ENCODE assay signal across 23 cellular contexts in the genomic region with DNA sequence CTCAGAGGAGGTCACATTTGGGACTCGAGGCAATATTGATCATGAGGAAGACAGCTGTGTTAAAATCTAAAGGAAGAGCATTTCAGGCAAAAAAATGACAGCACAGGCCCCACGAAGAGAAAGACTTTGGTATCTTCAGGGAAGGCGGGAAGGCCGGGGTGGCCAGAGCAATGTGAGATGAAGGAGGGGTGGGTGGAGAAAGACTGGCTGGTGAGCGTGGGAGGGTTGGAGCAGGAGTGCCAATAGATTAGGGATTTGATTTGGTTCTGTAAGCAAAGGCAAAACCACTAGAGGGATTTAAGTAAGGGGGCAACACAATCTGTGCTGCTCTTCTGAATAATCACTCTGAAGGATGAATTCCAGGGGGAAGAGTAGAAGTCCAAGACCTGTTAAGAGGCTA. TPM values are rescaled to one million over a fixed set of nuclear protein-coding genes. Genes with fewer than 3 reads are reported as not detected.
DNase-seq lines count a peak whose midpoint lies in the region; ATAC-seq, FAIRE-seq and TF ChIP-seq lines count a peak whose summit lies in the region.
"Had no signal": no experiment of that assay in that cellular context is flagged by ENCODE, and none has a peak within 500 bp of the region (broad histone marks: within the 10 kb centered on the region; RNA-seq: fewer than 3 reads in every experiment).

No MANE protein-coding gene starts in this region.

- H3K4me3 Mint-ChIP-seq in nephron progenitor cell: no peak overlapping the region
- H3K4me3 Mint-ChIP-seq: B cell; CD4-positive, alpha-beta T cell; CD8-positive, alpha-beta T cell had no signal

- FAIRE-seq in K562 (lab: Jason Lieb, UNC) (no peak), kidney (lab: Jason Lieb, UNC) (no peak)
- FAIRE-seq: A549, G401.6, GM12891, GM19239 had no signal

- peaks cover 2 to 18% of the 10 kb centered on the region in 2 experiments; a peak in 3 of 5 replicates for H3K27me3 ChIP-seq in K562 (ENCODE audit: control insufficient read depth in 2 of 2, insufficient read depth in 2 of 2, low read length in 2 of 2)
- H3K27me3 ChIP-seq: BLaER1 treated with 17β-estradiol and CSF1 and Interleukin-3, amounts not matched to agents 10 nM and 100 nM had no signal

- no peak overlapping the region for H2AFZ ChIP-seq in K562 (ENCODE audit: low read depth, low read length)

- no peaks in the 10 kb centered on the region for H3K79me2 ChIP-seq in K562 (ENCODE audit: control insufficient read depth, insufficient read depth, low read length)

- no TSS peak for BruUV-seq in K562 (replicated peaks; lab: Mats Ljungman, UMichigan)

- TF ChIP-seq POLR2A in K562 (conservative IDR thresholded peaks at IDR 0.05): no peak

- no peaks in the 10 kb centered on the region for H3K36me3 ChIP-seq in HEK293 (ENCODE audit: control insufficient read depth in 2 of 2, insufficient read depth in 1 of 2, low read length in 2 of 2)
- H3K36me3 ChIP-seq in K562 (ENCODE audit: control insufficient read depth, insufficient read depth, low read length): no peaks in the 10 kb centered on the region
- no peaks in the 10 kb centered on the region for H3K36me3 ChIP-seq in kidney (ENCODE audit: control insufficient read depth in 1 of 2, insufficient read depth in 2 of 2, low read length in 2 of 2)
- H3K36me3 ChIP-seq: BLaER1 treated with 17β-estradiol and CSF1 and Interleukin-3, amounts not matched to agents 10 nM and 100 nM had no signal

- H3K27ac ChIP-seq in HEK293 (ENCODE audit: extremely low read depth, low read depth, low read length) (no peak overlapping the region), K562 (ENCODE audit: extremely low read depth, low read depth, low read length) (no peak overlapping the region), kidney (ENCODE audit: low read depth in 2 of 2, low read length in 2 of 2) (no peak overlapping the region)
- H3K27ac ChIP-seq: 22Rv1; A549; BLaER1 treated with 17β-estradiol and CSF1 and Interleukin-3, amounts not matched to agents 10 nM and 100 nM; C4-2B had no signal

- H3K36me3 Mint-ChIP-seq in nephron progenitor cell (ENCODE audit: low read depth): no peaks in the 10 kb centered on the region
- H3K36me3 Mint-ChIP-seq: CD8-positive, alpha-beta T cell had no signal

- H4K20me1 ChIP-seq in K562 (replicated peaks; ENCODE audit: control insufficient read depth, insufficient read depth, low read length): no peaks in the 10 kb centered on the region
- H4K20me1 ChIP-seq: BLaER1 treated with 17β-estradiol and CSF1 and Interleukin-3, amounts not matched to agents 10 nM and 100 nM had no signal

- H3K4me3 ChIP-seq in HEK293 (ENCODE audit: low read depth, low read length) (no peak overlapping the region), K562 (no peak overlapping the region), kidney (ENCODE audit: low read length in 2 of 2) (no peak overlapping the region)
- H3K4me3 ChIP-seq: A549; BLaER1 treated with 17β-estradiol and CSF1 and Interleukin-3, amounts not matched to agents 10 nM and 100 nM had no signal

- no peak for TF ChIP-seq EP300 in K562 (IDR thresholded peaks at IDR 0.05; ENCODE audit: low read length)

- H3K27me3 Mint-ChIP-seq in nephron progenitor cell (ENCODE audit: low read depth, poor library complexity): peaks cover 4% of the 10 kb centered on the region

- no peak overlapping the region for H3K4me2 ChIP-seq in K562 (ENCODE audit: insufficient read depth, low read length)
- H3K4me2 ChIP-seq: A549; BLaER1 treated with 17β-estradiol and CSF1 and Interleukin-3, amounts not matched to agents 10 nM and 100 nM had no signal

- no peaks in the 10 kb centered on the region for H3K9me1 ChIP-seq in K562 (ENCODE audit: control insufficient read depth, insufficient read depth, low read length)

- peak; percentile 56 for DNase-seq in NCI-H82 (lab: John Stamatoyannopoulos, UW)
- no peak for DNase-seq in NCI-H82 treated with DMSO at 0.1 percent for 48 hours (lab: John Stamatoyannopoulos, UW; ENCODE audit: unreplicated experiment)
- no peak for DNase-seq in K562 (ENCODE audit: extremely low read depth in 1 of 4, low spot score in 3 of 4)
- DNase-seq in nephron progenitor cell: no peak
- DNase-seq in kidney: no peak
- no peak for DNase-seq in NCI-H2081 treated with DMSO at 0.1 percent for 48 hours (lab: John Stamatoyannopoulos, UW)
- DNase-seq in activated CD4-positive, alpha-beta T cell treated with anti-CD3 and anti-CD28 coated beads for 4 hours: no peak
- DNase-seq: AML-193; Caco-2; Calu3; CD4-positive, alpha-beta T cell; CD8-positive, alpha-beta T cell; DMS79 treated with DMSO at 0.1 percent for 48 hours; GF-D8 had no signal

- no peak overlapping the region for H3K9ac ChIP-seq in K562 (ENCODE audit: insufficient read depth in 1 of 2, low read depth in 2 of 2, low read length in 2 of 2)
- no peak overlapping the region for H3K9ac ChIP-seq in kidney (ENCODE audit: low read length in 2 of 2)
- H3K9ac ChIP-seq: BLaER1 treated with 17β-estradiol and CSF1 and Interleukin-3, amounts not matched to agents 10 nM and 100 nM had no signal

- no peaks in the 10 kb centered on the region for H3K4me1 ChIP-seq in HEK293 (ENCODE audit: control insufficient read depth, insufficient read depth, low read length)
- no peaks in the 10 kb centered on the region for H3K4me1 ChIP-seq in K562 (replicated peaks in 1 of 2; ENCODE audit: control insufficient read depth in 2 of 2, insufficient read depth in 2 of 2, low read length in 2 of 2)
- no peaks in the 10 kb centered on the region for H3K4me1 ChIP-seq in kidney (ENCODE audit: control insufficient read depth in 1 of 2, insufficient read depth in 1 of 2, low read depth in 1 of 2, low read length in 2 of 2)
- H3K4me1 ChIP-seq: A549, Caco-2 had no signal

- no peak for TF ChIP-seq RAD21 in K562 (CRISPR knock-in tag; conservative IDR thresholded peaks at IDR 0.05 in 1 of 2, IDR thresholded peaks at IDR 0.05 in 1 of 2)

- H3K27ac Mint-ChIP-seq in nephron progenitor cell: peak overlapping the region; percentile 5
- H3K27ac Mint-ChIP-seq: B cell; CD4-positive, alpha-beta T cell; CD8-positive, alpha-beta T cell had no signal

- CTCF ChIA-PET in HEK293 (lab: Yijun Ruan, JAX) (interaction anchor here (0.6 to 3.5 kb wide), 15 partner anchors 19 to 403 kb away, joined by 3 to 17 read pairs (median 4); no protein-coding TSS in a partner anchor), K562 (lab: Yijun Ruan, JAX; ENCODE audit: low intra/inter-chr PET ratio) (interaction anchor here (1.4 kb wide), 1 partner anchor 149 kb away, joined by 3 read pairs; no protein-coding TSS in a partner anchor)

- peaks cover 22% of the 10 kb centered on the region for H3K4me1 Mint-ChIP-seq in nephron progenitor cell
- H3K4me1 Mint-ChIP-seq: B cell had no signal

- POLR2A ChIA-PET in HEK293 (lab: Yijun Ruan, JAX) (no interaction called here), K562 (lab: Yijun Ruan, JAX) (interaction anchor here (0.9 kb wide), 1 partner anchor 14 kb away, joined by 4 read pairs; no protein-coding TSS in a partner anchor)

- 0% methylated on average over 5 of the region's 5 CpGs for WGBS in K562 (ENCODE audit: insufficient coverage, low coverage, missing lambda C conversion rate)

- intact Hi-C loops in K562 (cut with micrococcal nuclease): no loop called here
- intact Hi-C loops in kidney (cut with DNase I): loop anchor here (10.0 kb wide), 1 partner anchor 131 kb away; no protein-coding TSS in a partner anchor

- TF ChIP-seq CTCF in HEK293 (tag by site-specific recombination; IDR thresholded peaks at IDR 0.05) (no peak), K562 (IDR thresholded peaks at IDR 0.05 in 2 of 3, conservative IDR thresholded peaks at IDR 0.05 in 1 of 3; ENCODE audit: insufficient read depth in 2 of 3, low read depth in 1 of 3, low read length in 3 of 3) (no peak), nephron progenitor cell (IDR thresholded peaks at IDR 0.05) (no peak), kidney (IDR thresholded peaks at IDR 0.05; ENCODE audit: borderline replicate concordance, extremely low read depth, insufficient read depth) (no peak)

- ATAC-seq in K562: no peak
- ATAC-seq: A549; CD8-positive, alpha-beta T cell had no signal

- in situ Hi-C loops in K562 (cut with MboI): loop anchor here (5.0 kb wide), 1 partner anchor 206 kb away; no protein-coding TSS in a partner anchor

- no peaks in the 10 kb centered on the region for H3K9me3 Mint-ChIP-seq in nephron progenitor cell
- H3K9me3 Mint-ChIP-seq: CD4-positive, alpha-beta T cell; CD8-positive, alpha-beta T cell had no signal

- H3K9me3 ChIP-seq in HEK293 (ENCODE audit: control insufficient read depth, insufficient read depth, low read depth, low read length) (no peaks in the 10 kb centered on the region), K562 (replicated peaks; ENCODE audit: control insufficient read depth, insufficient read depth, low read depth, low read length) (no peaks in the 10 kb centered on the region), kidney (ENCODE audit: control insufficient read depth in 1 of 2, low read length in 2 of 2) (no peaks in the 10 kb centered on the region)
- H3K9me3 ChIP-seq: A549; BLaER1 treated with 17β-estradiol and CSF1 and Interleukin-3, amounts not matched to agents 10 nM and 100 nM; Caco-2 had no signal

TF ChIP-seq in HEK293, 187 proteins besides CTCF, POLR2A, EP300 and RAD21 (continues in another document):
- TF ChIP-seq ZNF37A (tag by site-specific recombination; IDR thresholded peaks at IDR 0.05) (no peak), EGR2 (tag by site-specific recombination; IDR thresholded peaks at IDR 0.05; ENCODE audit: low read depth) (peak; percentile 56; the same call in 1 of the 2 replicates)

TF ChIP-seq in K562, 482 proteins besides CTCF, POLR2A, EP300 and RAD21 (continues in another document):
- TF ChIP-seq ZNF184 (CRISPR knock-in tag; IDR thresholded peaks at IDR 0.05) (no peak), NR4A1 (CRISPR knock-in tag; IDR thresholded peaks at IDR 0.05) (no peak), NR4A1 (tag; IDR thresholded peaks at IDR 0.05) (no peak)

RNA-seq across cellular contexts. Expression of a gene that starts 48.0 kb away (rescaled TPM):
- total RNA-seq in K562 (2011; cell fraction: chromatin; rRNA removed; ENCODE audit: low replicate concordance): 5.2 and 6.0 TPM in 2 replicates
- 3.3 TPM in 2 replicates for total RNA-seq in K562 (2011; cell fraction: nucleolus; rRNA removed)
- total RNA-seq in K562 (2011; cell fraction: nucleoplasm; rRNA removed): 3.4 and 4.0 TPM in 2 replicates
- total RNA-seq in K562 (2014; rRNA removed): 1.2 and 1.8 TPM in 2 replicates
- total RNA-seq in K562 (2014; rRNA removed; fragmentation: Illumina TruSeq; extraction: Trizol): 1.9 and 2.0 TPM in 2 replicates
- total RNA-seq in K562 (2015; rRNA removed; fragmentation: Illumina TruSeq; extraction: Trizol): 1.5 and 1.7 TPM in 2 replicates
- 8.4 and 8.9 TPM in 2 replicates for total RNA-seq in K562 (2021)
- 1.4 and 2.0 TPM in 2 replicates for polyA plus RNA-seq in K562 (2011; rRNA removed)
- 1.7 and 2.0 TPM in 2 replicates for polyA plus RNA-seq in K562 (2011; cell fraction: cytosol; rRNA removed)
- polyA plus RNA-seq in K562 (2011; cell fraction: nucleus; rRNA removed): 2.0 and 4.6 TPM in 2 replicates
- 4.2 and 4.9 TPM in 2 replicates for polyA plus RNA-seq in K562 (2012)
- 4.6 and 5.4 TPM in 2 replicates for polyA plus RNA-seq in K562 (2014; fragmentation: Illumina TruSeq; extraction: Trizol)
- polyA plus RNA-seq in K562 (2014; fragmentation: Nextera tagmentation; extraction: Ambion mirVana): under 1 TPM; 0.17 to 0.59 TPM
- 2.3 and 4.3 TPM in 2 replicates for polyA plus RNA-seq in K562 (2014; rRNA removed)
- polyA minus RNA-seq in K562 (2011; rRNA and poly(A)+ RNA removed): 1.3 and 1.4 TPM in 2 replicates
- 2.7 and 3.0 TPM in 2 replicates for polyA minus RNA-seq in K562 (2011; cell fraction: cytosol; rRNA and poly(A)+ RNA removed)
- polyA minus RNA-seq in K562 (2011; cell fraction: nucleus; rRNA and poly(A)+ RNA removed): 2.0 and 2.9 TPM in 2 replicates
- 31.8 TPM for total RNA-seq in kidney
- polyA plus RNA-seq in kidney (ENCODE audit: insufficient read depth, low read depth, low replicate concordance): 6.8 TPM
